In genomic region chr1:100581096-100581705, GRCh38 we compare ENCODE assay signal across 17 cellular contexts. TPM values are rescaled to one million over a fixed set of nuclear protein-coding genes. Genes with fewer than 3 reads are reported as not detected.
A peak's percentile ranks its signal among the peaks of the same experiment; 100 is the strongest.
DNase-seq lines count a peak whose midpoint lies in the region; ATAC-seq, FAIRE-seq and TF ChIP-seq lines count a peak whose summit lies in the region.
"Had no signal": no experiment of that assay in that cellular context is flagged by ENCODE, and none has a peak within 500 bp of the region (broad histone marks: within the 10 kb centered on the region; RNA-seq: fewer than 3 reads in every experiment).

No MANE protein-coding gene starts in this region.

- peaks cover 16% of the 10 kb centered on the region for H3K27me3 Mint-ChIP-seq in activated CD8-positive, alpha-beta memory T cell treated with anti-CD3 and anti-CD28 coated beads, Interleukin-2, amount 10 ng/mL, durations not matched to agents 7 days and 5 days
- H3K27me3 Mint-ChIP-seq in WTC11 (ENCODE audit: low read depth) = 0 out of 2 replicates have a peak, but pooled peaks cover 2% of the 10 kb centered on the region
- H3K27me3 Mint-ChIP-seq: type B pancreatic cell had no signal

- no peak for TF ChIP-seq CTCF in WTC11 (IDR thresholded peaks at IDR 0.05)

- H3K4me1 Mint-ChIP-seq in activated CD8-positive, alpha-beta memory T cell treated with anti-CD3 and anti-CD28 coated beads, Interleukin-2, amount 10 ng/mL, durations not matched to agents 7 days and 5 days = peaks cover 15% of the 10 kb centered on the region
- no peaks in the 10 kb centered on the region for H3K4me1 Mint-ChIP-seq in WTC11

- no peak for FAIRE-seq in GM19239 (lab: Jason Lieb, UNC)
- FAIRE-seq: pancreas had no signal

- peak overlapping the region; percentile 56 for H3K27ac Mint-ChIP-seq in activated CD8-positive, alpha-beta memory T cell treated with anti-CD3 and anti-CD28 coated beads, Interleukin-2, amount 10 ng/mL, durations not matched to agents 7 days and 5 days
- H3K27ac Mint-ChIP-seq in WTC11 = no peak overlapping the region
- H3K27ac Mint-ChIP-seq: type B pancreatic cell had no signal

- peaks cover 6% of the 10 kb centered on the region for H3K36me3 Mint-ChIP-seq in activated CD8-positive, alpha-beta memory T cell treated with anti-CD3 and anti-CD28 coated beads, Interleukin-2, amount 10 ng/mL, durations not matched to agents 7 days and 5 days
- H3K36me3 Mint-ChIP-seq in WTC11 = no peaks in the 10 kb centered on the region
- H3K36me3 Mint-ChIP-seq: type B pancreatic cell had no signal

- H3K9me3 Mint-ChIP-seq in activated CD8-positive, alpha-beta memory T cell treated with anti-CD3 and anti-CD28 coated beads, Interleukin-2, amount 10 ng/mL, durations not matched to agents 7 days and 5 days (ENCODE audit: low read depth) = peaks cover 2% of the 10 kb centered on the region
- no peaks in the 10 kb centered on the region for H3K9me3 Mint-ChIP-seq in WTC11
- H3K9me3 Mint-ChIP-seq: type B pancreatic cell had no signal

- peak; percentile 74 for DNase-seq in activated CD8-positive, alpha-beta memory T cell treated with anti-CD3 and anti-CD28 coated beads, Interleukin-2, amount 10 ng/mL, durations not matched to agents 7 days and 5 days
- DNase-seq in activated CD8-positive, alpha-beta memory T cell treated with anti-CD3 and anti-CD28 coated beads, Interleukin-2, amount 50 U/mL, for 4 hours = no peak
- DNase-seq in MV-4-11 (lab: John Stamatoyannopoulos, UW) (peak; percentile 79), myocyte (ENCODE audit: low read depth) (peak; percentile 26), GM19239 (ENCODE audit: insufficient read length, low spot score) (no peak), WTC11 (ENCODE audit: low spot score) (no peak), NCI-H1105 (lab: John Stamatoyannopoulos, UW) (no peak)
- DNase-seq: activated CD4-positive, alpha-beta T cell treated with anti-CD3 and anti-CD28 coated beads for 1 hour; activated naive CD4-positive, alpha-beta T cell treated with anti-CD3 and anti-CD28 coated beads, Interleukin-2, amount 50 U/mL, for 16 hours; Calu3; head of caudate nucleus; kidney glomerular epithelial cell; NCI-H1092 treated with DMSO at 0.1 percent for 48 hours; pancreas had no signal

- POLR2A ChIA-PET in WTC11 (lab: Charles Lee) = no interaction called here

- CTCF ChIA-PET in activated CD8-positive, alpha-beta memory T cell treated with anti-CD3 and anti-CD28 coated beads, Interleukin-2, amount 10 ng/mL, durations not matched to agents 7 days and 5 days (lab: Charles Lee) = no interaction called here
- CTCF ChIA-PET in WTC11 (lab: Charles Lee) = no interaction called here

- H3K4me3 Mint-ChIP-seq in activated CD8-positive, alpha-beta memory T cell treated with anti-CD3 and anti-CD28 coated beads, Interleukin-2, amount 10 ng/mL, durations not matched to agents 7 days and 5 days = no peak overlapping the region
- no peak overlapping the region for H3K4me3 Mint-ChIP-seq in WTC11
- H3K4me3 Mint-ChIP-seq: type B pancreatic cell had no signal

- ATAC-seq in activated CD8-positive, alpha-beta memory T cell treated with anti-CD3 and anti-CD28 coated beads, Interleukin-2, amount 10 ng/mL, durations not matched to agents 7 days and 5 days = peak; percentile 86
- peak; percentile 80 for ATAC-seq in GM21619 (IDR thresholded peaks at IDR 0.05; ENCODE audit: unreplicated experiment)
- no peak for ATAC-seq in WTC11
- ATAC-seq: pancreas had no signal

TF ChIP-seq in WTC11, 78 proteins besides CTCF, POLR2A, EP300 and RAD21:
- no peak for TF ChIP-seq ATF2 (CRISPR knock-in tag; IDR thresholded peaks at IDR 0.05; ENCODE audit: borderline replicate concordance, low read depth)
- no peak for TF ChIP-seq NR2C2 (CRISPR knock-in tag; IDR thresholded peaks at IDR 0.05)
- no peak for TF ChIP-seq ZNF532 (CRISPR knock-in tag; IDR thresholded peaks at IDR 0.05; ENCODE audit: borderline replicate concordance)

RNA-seq across cellular contexts. Expression of gene GPR88, which starts 43.3 kb away (rescaled TPM):
- total RNA-seq in activated CD8-positive, alpha-beta memory T cell treated with anti-CD3 and anti-CD28 coated beads, Interleukin-2, amount 10 ng/mL, durations not matched to agents 7 days and 5 days = not detected
- total RNA-seq in myocyte = 0.05 and 0.26 TPM in 2 replicates
- 0.06 TPM for polyA plus RNA-seq in myocyte (2012)
- not detected in 3 replicates for total RNA-seq in WTC11 (2021)
- total RNA-seq: Calu3 had no signal
- polyA plus RNA-seq: AG04450, pancreas had no signal

Comparison
In these comparisons a context has a peak if more than half of its experiments do, and no peak if none do; other contexts are left out.
1. DNase-seq: peak in activated CD8-positive, alpha-beta memory T cell treated with anti-CD3 and anti-CD28 coated beads, Interleukin-2, amount 10 ng/mL, durations not matched to agents 7 days and 5 days (single experiment), MV-4-11 (single experiment) and myocyte (single experiment); none in activated CD8-positive, alpha-beta memory T cell treated with anti-CD3 and anti-CD28 coated beads, Interleukin-2, amount 50 U/mL, for 4 hours (single experiment), GM19239 (single experiment), WTC11 (single experiment) and NCI-H1105 (single experiment).